20 cellular contexts compared by ENCODE assay signal in the genomic region with DNA sequence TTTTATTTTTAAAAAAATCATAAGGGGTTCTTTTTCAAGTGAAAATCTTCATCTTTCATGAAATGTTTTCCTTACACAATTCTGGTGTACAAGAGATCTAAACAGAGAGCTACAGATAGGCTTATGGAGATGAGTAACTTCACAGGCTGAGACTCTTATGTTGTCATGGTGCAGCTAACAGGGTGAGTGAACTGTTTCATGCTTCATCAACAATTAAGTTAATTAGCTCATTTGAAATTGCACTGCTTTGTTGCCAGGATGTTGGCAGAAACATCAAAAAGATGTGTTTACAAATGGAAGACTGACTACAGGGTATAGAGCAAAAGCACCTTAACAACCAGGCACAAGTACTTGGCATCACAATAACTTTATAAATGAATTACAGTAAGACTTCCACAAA.
DNase-seq lines count a peak whose midpoint lies in the region; FAIRE-seq and TF ChIP-seq lines count a peak whose summit lies in the region.
"Had no signal": no experiment of that assay in that cellular context is flagged by ENCODE, and none has a peak within 500 bp of the region (broad histone marks: within the 10 kb centered on the region; RNA-seq: fewer than 3 reads in every experiment).

No MANE protein-coding gene starts in this region.

- no peak for DNase-seq in D721Med (ENCODE audit: insufficient read length, low spot score)
- peak; percentile 89 for DNase-seq in NCI-H1417 treated with DMSO at 0.1 percent for 48 hours (lab: John Stamatoyannopoulos, UW)
- peak; percentile 61 to 74 for DNase-seq in NCI-H446 (lab: John Stamatoyannopoulos, UW)
- DNase-seq in epithelial cell of proximal tubule (ENCODE audit: low read depth) = peak; percentile 13
- no peak for DNase-seq in NCI-H187 (lab: John Stamatoyannopoulos, UW)
- no peak for DNase-seq in GM23248
- DNase-seq in HPDE6-E6E7 (ENCODE audit: extremely low spot score) = no peak
- DNase-seq in suprapubic skin (ENCODE audit: low spot score in 2 of 2) = no peak
- DNase-seq: ACHN; activated CD4-positive, alpha-beta T cell treated with anti-CD3 and anti-CD28 coated beads, Interleukin-2, amount 10 ng/mL, durations not matched to agents 24 days and 14 days; endodermal cell; H7; Karpas-422; left ventricle myocardium inferior; midbrain; NCI-H526 treated with DMSO at 0.1 percent for 48 hours; PC-3; posterior cingulate gyrus; SJCRH30 had no signal

- H3K4me3 ChIP-seq in epithelial cell of proximal tubule (ENCODE audit: low read depth, low read length) (no peak overlapping the region), GM23248 (no peak overlapping the region), suprapubic skin (no peak overlapping the region)
- H3K4me3 ChIP-seq: left ventricle myocardium inferior, SJCRH30, vagina had no signal

- no peaks in the 10 kb centered on the region for H3K9me3 ChIP-seq in GM23248 (ENCODE audit: low read depth)
- H3K9me3 ChIP-seq in suprapubic skin = no peaks in the 10 kb centered on the region
- H3K9me3 ChIP-seq: left ventricle myocardium inferior, SJCRH30, vagina had no signal

- TF ChIP-seq CTCF in D721Med (IDR thresholded peaks at IDR 0.05; ENCODE audit: insufficient read depth, missing control alignments) (no peak), epithelial cell of proximal tubule (conservative IDR thresholded peaks at IDR 0.05; ENCODE audit: low read depth, low read length) (no peak), suprapubic skin (IDR thresholded peaks at IDR 0.05) (no peak)

- H3K4me1 ChIP-seq in GM23248 (ENCODE audit: insufficient read depth) = no peaks in the 10 kb centered on the region
- no peaks in the 10 kb centered on the region for H3K4me1 ChIP-seq in suprapubic skin
- H3K4me1 ChIP-seq: left ventricle myocardium inferior, SJCRH30, vagina had no signal

- H4K20me1 ChIP-seq in GM23248 (ENCODE audit: insufficient read depth) = no peaks in the 10 kb centered on the region

- H3K79me2 ChIP-seq in GM23248 (ENCODE audit: insufficient read depth) = no peaks in the 10 kb centered on the region

- no peak overlapping the region for H3K9ac ChIP-seq in GM23248

- H2AFZ ChIP-seq in GM23248 = no peak overlapping the region

- TF ChIP-seq POLR2A in suprapubic skin (IDR thresholded peaks at IDR 0.05) = no peak

- in situ Hi-C loops in GM23248 (cut with MboI) = no loop called here

- H3K36me3 ChIP-seq in GM23248 (ENCODE audit: low read depth) (no peaks in the 10 kb centered on the region), suprapubic skin (no peaks in the 10 kb centered on the region)
- H3K36me3 ChIP-seq: left ventricle myocardium inferior, vagina had no signal

- peak; percentile 21 for FAIRE-seq in D721Med (lab: Jason Lieb, UNC)

- no peak overlapping the region for H3K4me2 ChIP-seq in GM23248 (ENCODE audit: unreplicated experiment)

- TF ChIP-seq EP300 in suprapubic skin (IDR thresholded peaks at IDR 0.05) = no peak

- H3K27me3 ChIP-seq in GM23248 (replicated peaks; ENCODE audit: insufficient read depth) (no peaks in the 10 kb centered on the region), suprapubic skin (no peaks in the 10 kb centered on the region)
- H3K27me3 ChIP-seq: SJCRH30, vagina had no signal

- H3K27ac ChIP-seq in GM23248 (no peak overlapping the region), suprapubic skin (no peak overlapping the region)
- H3K27ac ChIP-seq: left ventricle myocardium inferior, SJCRH30, vagina had no signal

- no peaks in the 10 kb centered on the region for H3K9me2 ChIP-seq in GM23248 (ENCODE audit: insufficient read depth)

- no peaks in the 10 kb centered on the region for H3F3A ChIP-seq in GM23248 (ENCODE audit: insufficient read depth)

Comparison
In these comparisons a context has a peak if more than half of its experiments do, and no peak if none do; other contexts are left out.
1. DNase-seq: peak in NCI-H1417 treated with DMSO at 0.1 percent for 48 hours (single experiment), NCI-H446 (2 of 2) and epithelial cell of proximal tubule (single experiment); none in D721Med (single experiment), NCI-H187 (0 of 2), GM23248 (single experiment), HPDE6-E6E7 (single experiment) and suprapubic skin (0 of 2).